1 cellular context compared by ENCODE assay signal in the genomic region with DNA sequence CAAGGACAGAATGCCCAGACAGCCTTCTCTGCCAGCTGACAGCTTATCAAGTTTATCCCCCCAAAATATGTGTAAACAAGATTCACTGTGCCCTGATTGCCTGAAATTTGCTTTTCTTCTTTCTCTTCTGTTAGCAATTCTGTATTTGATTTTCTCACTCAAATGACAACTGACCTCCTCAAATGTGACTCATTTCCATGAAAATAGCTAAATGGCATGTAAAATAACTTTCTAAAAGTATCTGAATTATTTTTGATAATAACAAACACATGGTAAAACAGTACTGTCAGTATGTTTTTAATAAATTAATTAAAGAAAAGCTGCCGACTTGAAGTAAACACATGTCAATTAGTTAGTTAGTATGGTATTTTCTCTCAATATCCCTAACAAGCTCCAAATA.
TF ChIP-seq lines count a peak whose summit lies in the region.

No MANE protein-coding gene starts in this region.

TF ChIP-seq in SK-N-SH treated with all-trans-retinoic acid at 6 μM for 48 hours, 23 proteins besides CTCF, POLR2A, EP300 and RAD21 (continued from another document):
- TF ChIP-seq, protein P1, sequence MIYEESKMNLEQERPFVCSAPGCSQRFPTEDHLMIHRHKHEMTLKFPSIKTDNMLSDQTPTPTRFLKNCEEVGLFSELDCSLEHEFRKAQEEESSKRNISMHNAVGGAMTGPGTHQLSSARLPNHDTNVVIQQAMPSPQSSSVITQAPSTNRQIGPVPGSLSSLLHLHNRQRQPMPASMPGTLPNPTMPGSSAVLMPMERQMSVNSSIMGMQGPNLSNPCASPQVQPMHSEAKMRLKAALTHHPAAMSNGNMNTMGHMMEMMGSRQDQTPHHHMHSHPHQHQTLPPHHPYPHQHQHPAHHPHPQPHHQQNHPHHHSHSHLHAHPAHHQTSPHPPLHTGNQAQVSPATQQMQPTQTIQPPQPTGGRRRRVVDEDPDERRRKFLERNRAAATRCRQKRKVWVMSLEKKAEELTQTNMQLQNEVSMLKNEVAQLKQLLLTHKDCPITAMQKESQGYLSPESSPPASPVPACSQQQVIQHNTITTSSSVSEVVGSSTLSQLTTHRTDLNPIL (CRISPR knock-in tag; IDR thresholded peaks at IDR 0.05; ENCODE audit: low read depth) = no peak
- no peak for TF ChIP-seq SNAI2 (CRISPR knock-in tag; IDR thresholded peaks at IDR 0.05)
TF ChIP-seq in SK-N-SH treated with all-trans-retinoic acid at 6 μM for 48 hours: peak in this region for 0.
